Comparison of ENCODE assay signal across 9 cellular contexts in the genomic region with DNA sequence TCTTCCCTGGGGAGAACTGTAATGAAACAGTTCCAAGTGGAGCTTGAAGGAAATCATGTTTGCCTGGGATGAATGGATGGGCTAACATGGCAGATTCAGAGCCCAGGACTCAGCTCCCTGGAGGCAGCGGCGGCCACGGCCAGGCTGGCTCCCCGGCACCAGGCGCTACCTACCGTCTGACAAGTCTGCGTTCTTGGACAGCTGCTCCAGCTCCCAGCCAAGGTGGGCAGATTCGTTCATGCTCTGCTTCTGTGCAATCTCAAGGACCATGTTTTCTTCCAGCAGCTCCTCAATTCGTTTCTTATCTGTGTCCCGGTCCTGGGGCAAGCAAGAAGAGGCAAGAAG.
A peak's percentile ranks its signal among the peaks of the same experiment; 100 is the strongest.
DNase-seq lines count a peak whose midpoint lies in the region; ATAC-seq and TF ChIP-seq lines count a peak whose summit lies in the region.
"Had no signal": no experiment of that assay in that cellular context is flagged by ENCODE, and none has a peak within 500 bp of the region (broad histone marks: within the 10 kb centered on the region; RNA-seq: fewer than 3 reads in every experiment).

No MANE protein-coding gene starts in this region.

- H4K20me1 ChIP-seq in hepatocyte (ENCODE audit: insufficient read depth, poor library complexity, severe bottlenecking), result no peaks in the 10 kb centered on the region

- H3K27ac Mint-ChIP-seq in CD8-positive, alpha-beta T cell, result peak overlapping the region; percentile 99
- peak overlapping the region; percentile 98 for H3K27ac Mint-ChIP-seq in effector memory CD8-positive, alpha-beta T cell

- peaks cover 37% of the 10 kb centered on the region for H3K36me3 ChIP-seq in CD8-positive, alpha-beta T cell (ENCODE audit: insufficient read depth, low read length)
- H3K36me3 ChIP-seq in prostate gland (no peaks in the 10 kb centered on the region), hepatocyte (replicated peaks; ENCODE audit: insufficient read depth, low read depth) (no peaks in the 10 kb centered on the region)

- H3K4me1 ChIP-seq in CD8-positive, alpha-beta T cell (ENCODE audit: insufficient read depth, low read length), result peaks cover 95% of the 10 kb centered on the region
- H3K4me1 ChIP-seq in prostate gland (replicated peaks) (no peaks in the 10 kb centered on the region), hepatocyte (ENCODE audit: insufficient read depth) (peaks cover 3% of the 10 kb centered on the region)

- H3K27me3 Mint-ChIP-seq in CD8-positive, alpha-beta T cell (ENCODE audit: low read depth), result no peaks in the 10 kb centered on the region
- H3K27me3 Mint-ChIP-seq in effector memory CD8-positive, alpha-beta T cell, result no peaks in the 10 kb centered on the region

- CTCF ChIA-PET in CD8-positive, alpha-beta T cell (lab: Charles Lee), result interaction anchor here (0.8 to 13.8 kb wide), 19 partner anchors 9 to 421 kb away, joined by 3 to 161 read pairs (median 6); a partner anchor contains a TSS

- H3K4me1 Mint-ChIP-seq in CD8-positive, alpha-beta T cell (ENCODE audit: low read depth), result peaks cover 84% of the 10 kb centered on the region
- peaks cover 43 to 54% of the 10 kb centered on the region in 2 donors for H3K4me1 Mint-ChIP-seq in effector memory CD8-positive, alpha-beta T cell (ENCODE audit: low read depth in 2 of 2)

- peak overlapping the region; percentile 65 for H3K27ac ChIP-seq in CD8-positive, alpha-beta T cell (ENCODE audit: low read depth, low read length)
- H3K27ac ChIP-seq in prostate gland (peak overlapping the region; percentile 8 to 18), hepatocyte (no peak overlapping the region)

- no peak overlapping the region for H3K4me2 ChIP-seq in hepatocyte

- no peak for DNase-seq in CD8-positive, alpha-beta T cell
- DNase-seq in NCI-H2171 (lab: John Stamatoyannopoulos, UW) (peak; percentile 53), prostate gland (ENCODE audit: low spot score) (no peak), hepatocyte (ENCODE audit: low spot score) (no peak), NCI-H2227 (lab: John Stamatoyannopoulos, UW; ENCODE audit: unreplicated experiment) (no peak), NCI-H446 treated with DMSO at 0.1 percent for 48 hours (lab: John Stamatoyannopoulos, UW) (no peak)
- no peak for DNase-seq in effector memory CD8-positive, alpha-beta T cell
- DNase-seq: cortex of kidney had no signal

- POLR2A ChIA-PET in CD8-positive, alpha-beta T cell (lab: Charles Lee), result interaction anchor here (0.6 to 5.3 kb wide), 13 partner anchors 9 to 678 kb away, joined by 3 to 67 read pairs (median 9); a partner anchor contains a TSS

- no peak overlapping the region for H3K4me3 ChIP-seq in CD8-positive, alpha-beta T cell (ENCODE audit: low read depth, low read length)
- H3K4me3 ChIP-seq in prostate gland (no peak overlapping the region), hepatocyte (no peak overlapping the region)

- H3K79me2 ChIP-seq in hepatocyte, result no peaks in the 10 kb centered on the region

- no peak for TF ChIP-seq CTCF in CD8-positive, alpha-beta T cell (IDR thresholded peaks at IDR 0.05)
- TF ChIP-seq CTCF in prostate gland (IDR thresholded peaks at IDR 0.05) (no peak), hepatocyte (IDR thresholded peaks at IDR 0.05; ENCODE audit: poor library complexity) (no peak)

- no peaks in the 10 kb centered on the region for H3K9me3 ChIP-seq in CD8-positive, alpha-beta T cell (ENCODE audit: low read length)
- no peaks in the 10 kb centered on the region for H3K9me3 ChIP-seq in prostate gland
- no peaks in the 10 kb centered on the region for H3K9me3 ChIP-seq in hepatocyte (ENCODE audit: low read depth)

- H3K4me3 Mint-ChIP-seq in CD8-positive, alpha-beta T cell, result peak overlapping the region; percentile 81
- peak overlapping the region; percentile 79 for H3K4me3 Mint-ChIP-seq in effector memory CD8-positive, alpha-beta T cell

- no peaks in the 10 kb centered on the region for H3K27me3 ChIP-seq in CD8-positive, alpha-beta T cell (ENCODE audit: insufficient read depth, low read length)
- H3K27me3 ChIP-seq in prostate gland (replicated peaks; ENCODE audit: insufficient read depth) (no peaks in the 10 kb centered on the region), hepatocyte (no peaks in the 10 kb centered on the region)

- H3K36me3 Mint-ChIP-seq in CD8-positive, alpha-beta T cell, result peaks cover 91% of the 10 kb centered on the region
- peaks cover 92% of the 10 kb centered on the region for H3K36me3 Mint-ChIP-seq in effector memory CD8-positive, alpha-beta T cell (ENCODE audit: insufficient read depth)

- no peaks in the 10 kb centered on the region for H3K9me2 ChIP-seq in hepatocyte (replicated peaks; ENCODE audit: insufficient read depth)

- intact Hi-C loops in CD8-positive, alpha-beta T cell (cut with DNase I, micrococcal nuclease), result loop anchor here (1.0 to 10.0 kb wide), 6 partner anchors 8 to 800 kb away; a partner anchor contains a TSS
- intact Hi-C loops in prostate gland (cut with DNase I), result loop anchor here (5.0 kb wide), 1 partner anchor 183 kb away; no protein-coding TSS in a partner anchor

- 67% methylated on average over 10 of the region's 10 CpGs for WGBS in prostate gland
- 71% methylated on average over 10 of the region's 10 CpGs for WGBS in hepatocyte (ENCODE audit: low lambda C conversion rate, missing lambda C conversion rate)

- no peak overlapping the region for H2AFZ ChIP-seq in hepatocyte

- no peak for TF ChIP-seq POLR2A in prostate gland (IDR thresholded peaks at IDR 0.05)

- ATAC-seq in CD8-positive, alpha-beta T cell, result no peak
- ATAC-seq in effector memory CD8-positive, alpha-beta T cell (replicated peaks), result no peak
- no peak for ATAC-seq in GM19467 (IDR thresholded peaks at IDR 0.05; ENCODE audit: unreplicated experiment)

- H3K9me3 Mint-ChIP-seq in CD8-positive, alpha-beta T cell, result no peaks in the 10 kb centered on the region
- no peaks in the 10 kb centered on the region for H3K9me3 Mint-ChIP-seq in effector memory CD8-positive, alpha-beta T cell
